1 cellular context compared by ENCODE assay signal in the genomic region with DNA sequence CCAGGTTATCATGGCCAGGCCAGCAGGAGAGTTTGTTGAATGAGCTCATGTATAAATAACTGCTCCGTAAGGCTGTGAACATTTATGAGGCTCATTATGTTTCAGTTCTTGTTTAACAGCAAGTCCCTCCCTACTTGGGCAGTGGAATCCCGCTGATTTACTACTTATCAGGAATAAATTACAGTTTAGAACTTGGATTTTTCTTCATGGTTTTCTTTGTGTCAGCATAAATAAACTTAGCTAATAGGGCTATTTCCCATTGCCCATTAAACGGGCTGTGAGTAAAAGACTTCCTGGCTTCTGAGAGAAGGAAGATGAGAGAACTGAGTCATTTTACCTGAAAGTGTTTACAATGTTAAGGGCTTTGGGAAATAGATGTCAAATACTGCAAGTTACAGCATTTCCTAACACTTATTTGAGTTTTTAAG.
A peak's percentile ranks its signal among the peaks of the same experiment; 100 is the strongest.
TF ChIP-seq lines count a peak whose summit lies in the region.

No MANE protein-coding gene starts in this region.

TF ChIP-seq in HEK293, 187 proteins besides CTCF, POLR2A, EP300 and RAD21 (continued from another document and continues in another):
- TF ChIP-seq, protein P1, sequence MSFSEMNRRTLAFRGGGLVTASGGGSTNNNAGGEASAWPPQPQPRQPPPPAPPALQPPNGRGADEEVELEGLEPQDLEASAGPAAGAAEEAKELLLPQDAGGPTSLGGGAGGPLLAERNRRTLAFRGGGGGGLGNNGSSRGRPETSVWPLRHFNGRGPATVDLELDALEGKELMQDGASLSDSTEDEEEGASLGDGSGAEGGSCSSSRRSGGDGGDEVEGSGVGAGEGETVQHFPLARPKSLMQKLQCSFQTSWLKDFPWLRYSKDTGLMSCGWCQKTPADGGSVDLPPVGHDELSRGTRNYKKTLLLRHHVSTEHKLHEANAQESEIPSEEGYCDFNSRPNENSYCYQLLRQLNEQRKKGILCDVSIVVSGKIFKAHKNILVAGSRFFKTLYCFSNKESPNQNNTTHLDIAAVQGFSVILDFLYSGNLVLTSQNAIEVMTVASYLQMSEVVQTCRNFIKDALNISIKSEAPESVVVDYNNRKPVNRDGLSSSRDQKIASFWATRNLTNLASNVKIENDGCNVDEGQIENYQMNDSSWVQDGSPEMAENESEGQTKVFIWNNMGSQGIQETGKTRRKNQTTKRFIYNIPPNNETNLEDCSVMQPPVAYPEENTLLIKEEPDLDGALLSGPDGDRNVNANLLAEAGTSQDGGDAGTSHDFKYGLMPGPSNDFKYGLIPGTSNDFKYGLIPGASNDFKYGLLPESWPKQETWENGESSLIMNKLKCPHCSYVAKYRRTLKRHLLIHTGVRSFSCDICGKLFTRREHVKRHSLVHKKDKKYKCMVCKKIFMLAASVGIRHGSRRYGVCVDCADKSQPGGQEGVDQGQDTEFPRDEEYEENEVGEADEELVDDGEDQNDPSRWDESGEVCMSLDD (tag by site-specific recombination; IDR thresholded peaks at IDR 0.05): no peak
- TF ChIP-seq ZNF239 (tag by site-specific recombination; IDR thresholded peaks at IDR 0.05) (no peak), ZNF555 (tag by site-specific recombination; conservative IDR thresholded peaks at IDR 0.05) (no peak), ZNF184 (tag by site-specific recombination; IDR thresholded peaks at IDR 0.05) (peak; percentile 50; the same call in 1 of the 2 replicates), GFI1B (tag by site-specific recombination; IDR thresholded peaks at IDR 0.05) (peak; percentile 94), ZNF660 (tag by site-specific recombination; IDR thresholded peaks at IDR 0.05) (0 out of 2 replicates have a peak, but pooled peaks have one; percentile 69), MEIS1 (CRISPR knock-in tag; IDR thresholded peaks at IDR 0.05; ENCODE audit: borderline replicate concordance) (peak; percentile 45; the same call in 1 of the 2 replicates), ZNF621 (tag by site-specific recombination; IDR thresholded peaks at IDR 0.05) (no peak), ZNF138 (tag by site-specific recombination; IDR thresholded peaks at IDR 0.05; ENCODE audit: borderline replicate concordance) (no peak), KLF10 (tag by site-specific recombination; IDR thresholded peaks at IDR 0.05) (peak; percentile 77), ZBTB17 (tag by site-specific recombination; IDR thresholded peaks at IDR 0.05) (no peak), GLIS2 (tag by site-specific recombination; IDR thresholded peaks at IDR 0.05) (no peak), GLI4 (tag by site-specific recombination; IDR thresholded peaks at IDR 0.05) (no peak), ZXDB (tag by site-specific recombination; IDR thresholded peaks at IDR 0.05) (peak; percentile 89), YY1 (tag by site-specific recombination; IDR thresholded peaks at IDR 0.05) (0 out of 2 replicates have a peak, but pooled peaks have one; percentile 24), FEZF1 (tag by site-specific recombination; IDR thresholded peaks at IDR 0.05) (peak; percentile 98), ZSCAN30 (tag by site-specific recombination; IDR thresholded peaks at IDR 0.05) (peak; percentile 89), ZNF510 (tag by site-specific recombination; IDR thresholded peaks at IDR 0.05; ENCODE audit: insufficient replicate concordance) (no peak)
- TF ChIP-seq, protein P2, sequence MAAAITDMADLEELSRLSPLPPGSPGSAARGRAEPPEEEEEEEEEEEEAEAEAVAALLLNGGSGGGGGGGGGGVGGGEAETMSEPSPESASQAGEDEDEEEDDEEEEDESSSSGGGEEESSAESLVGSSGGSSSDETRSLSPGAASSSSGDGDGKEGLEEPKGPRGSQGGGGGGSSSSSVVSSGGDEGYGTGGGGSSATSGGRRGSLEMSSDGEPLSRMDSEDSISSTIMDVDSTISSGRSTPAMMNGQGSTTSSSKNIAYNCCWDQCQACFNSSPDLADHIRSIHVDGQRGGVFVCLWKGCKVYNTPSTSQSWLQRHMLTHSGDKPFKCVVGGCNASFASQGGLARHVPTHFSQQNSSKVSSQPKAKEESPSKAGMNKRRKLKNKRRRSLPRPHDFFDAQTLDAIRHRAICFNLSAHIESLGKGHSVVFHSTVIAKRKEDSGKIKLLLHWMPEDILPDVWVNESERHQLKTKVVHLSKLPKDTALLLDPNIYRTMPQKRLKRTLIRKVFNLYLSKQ (tag by site-specific recombination; IDR thresholded peaks at IDR 0.05; ENCODE audit: borderline replicate concordance): no peak
- TF ChIP-seq, protein P3, sequence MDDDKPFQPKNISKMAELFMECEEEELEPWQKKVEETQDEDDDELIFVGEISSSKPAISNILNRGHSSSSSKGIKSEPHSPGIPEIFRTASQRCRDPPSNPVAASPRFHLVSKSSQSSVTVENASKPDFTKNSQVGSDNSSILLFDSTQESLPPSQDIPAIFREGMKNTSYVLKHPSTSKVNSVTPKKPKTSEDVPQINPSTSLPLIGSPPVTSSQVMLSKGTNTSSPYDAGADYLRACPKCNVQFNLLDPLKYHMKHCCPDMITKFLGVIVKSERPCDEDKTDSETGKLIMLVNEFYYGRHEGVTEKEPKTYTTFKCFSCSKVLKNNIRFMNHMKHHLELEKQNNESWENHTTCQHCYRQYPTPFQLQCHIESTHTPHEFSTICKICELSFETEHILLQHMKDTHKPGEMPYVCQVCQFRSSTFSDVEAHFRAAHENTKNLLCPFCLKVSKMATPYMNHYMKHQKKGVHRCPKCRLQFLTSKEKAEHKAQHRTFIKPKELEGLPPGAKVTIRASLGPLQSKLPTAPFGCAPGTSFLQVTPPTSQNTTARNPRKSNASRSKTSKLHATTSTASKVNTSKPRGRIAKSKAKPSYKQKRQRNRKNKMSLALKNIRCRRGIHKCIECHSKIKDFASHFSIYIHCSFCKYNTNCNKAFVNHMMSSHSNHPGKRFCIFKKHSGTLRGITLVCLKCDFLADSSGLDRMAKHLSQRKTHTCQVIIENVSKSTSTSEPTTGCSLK (tag by site-specific recombination; IDR thresholded peaks at IDR 0.05): no peak
- TF ChIP-seq, protein P4, sequence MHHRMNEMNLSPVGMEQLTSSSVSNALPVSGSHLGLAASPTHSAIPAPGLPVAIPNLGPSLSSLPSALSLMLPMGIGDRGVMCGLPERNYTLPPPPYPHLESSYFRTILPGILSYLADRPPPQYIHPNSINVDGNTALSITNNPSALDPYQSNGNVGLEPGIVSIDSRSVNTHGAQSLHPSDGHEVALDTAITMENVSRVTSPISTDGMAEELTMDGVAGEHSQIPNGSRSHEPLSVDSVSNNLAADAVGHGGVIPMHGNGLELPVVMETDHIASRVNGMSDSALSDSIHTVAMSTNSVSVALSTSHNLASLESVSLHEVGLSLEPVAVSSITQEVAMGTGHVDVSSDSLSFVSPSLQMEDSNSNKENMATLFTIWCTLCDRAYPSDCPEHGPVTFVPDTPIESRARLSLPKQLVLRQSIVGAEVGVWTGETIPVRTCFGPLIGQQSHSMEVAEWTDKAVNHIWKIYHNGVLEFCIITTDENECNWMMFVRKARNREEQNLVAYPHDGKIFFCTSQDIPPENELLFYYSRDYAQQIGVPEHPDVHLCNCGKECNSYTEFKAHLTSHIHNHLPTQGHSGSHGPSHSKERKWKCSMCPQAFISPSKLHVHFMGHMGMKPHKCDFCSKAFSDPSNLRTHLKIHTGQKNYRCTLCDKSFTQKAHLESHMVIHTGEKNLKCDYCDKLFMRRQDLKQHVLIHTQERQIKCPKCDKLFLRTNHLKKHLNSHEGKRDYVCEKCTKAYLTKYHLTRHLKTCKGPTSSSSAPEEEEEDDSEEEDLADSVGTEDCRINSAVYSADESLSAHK (tag by site-specific recombination; IDR thresholded peaks at IDR 0.05): peak; percentile 94
- TF ChIP-seq, protein P5, sequence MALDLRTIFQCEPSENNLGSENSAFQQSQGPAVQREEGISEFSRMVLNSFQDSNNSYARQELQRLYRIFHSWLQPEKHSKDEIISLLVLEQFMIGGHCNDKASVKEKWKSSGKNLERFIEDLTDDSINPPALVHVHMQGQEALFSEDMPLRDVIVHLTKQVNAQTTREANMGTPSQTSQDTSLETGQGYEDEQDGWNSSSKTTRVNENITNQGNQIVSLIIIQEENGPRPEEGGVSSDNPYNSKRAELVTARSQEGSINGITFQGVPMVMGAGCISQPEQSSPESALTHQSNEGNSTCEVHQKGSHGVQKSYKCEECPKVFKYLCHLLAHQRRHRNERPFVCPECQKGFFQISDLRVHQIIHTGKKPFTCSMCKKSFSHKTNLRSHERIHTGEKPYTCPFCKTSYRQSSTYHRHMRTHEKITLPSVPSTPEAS (tag by site-specific recombination; IDR thresholded peaks at IDR 0.05): no peak; the same call in 1 of the 2 replicates
- TF ChIP-seq, protein P6, sequence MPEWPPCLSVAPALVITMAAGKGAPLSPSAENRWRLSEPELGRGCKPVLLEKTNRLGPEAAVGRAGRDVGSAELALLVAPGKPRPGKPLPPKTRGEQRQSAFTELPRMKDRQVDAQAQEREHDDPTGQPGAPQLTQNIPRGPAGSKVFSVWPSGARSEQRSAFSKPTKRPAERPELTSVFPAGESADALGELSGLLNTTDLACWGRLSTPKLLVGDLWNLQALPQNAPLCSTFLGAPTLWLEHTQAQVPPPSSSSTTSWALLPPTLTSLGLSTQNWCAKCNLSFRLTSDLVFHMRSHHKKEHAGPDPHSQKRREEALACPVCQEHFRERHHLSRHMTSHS (tag by site-specific recombination; IDR thresholded peaks at IDR 0.05): peak; percentile 87
- TF ChIP-seq, protein P7, sequence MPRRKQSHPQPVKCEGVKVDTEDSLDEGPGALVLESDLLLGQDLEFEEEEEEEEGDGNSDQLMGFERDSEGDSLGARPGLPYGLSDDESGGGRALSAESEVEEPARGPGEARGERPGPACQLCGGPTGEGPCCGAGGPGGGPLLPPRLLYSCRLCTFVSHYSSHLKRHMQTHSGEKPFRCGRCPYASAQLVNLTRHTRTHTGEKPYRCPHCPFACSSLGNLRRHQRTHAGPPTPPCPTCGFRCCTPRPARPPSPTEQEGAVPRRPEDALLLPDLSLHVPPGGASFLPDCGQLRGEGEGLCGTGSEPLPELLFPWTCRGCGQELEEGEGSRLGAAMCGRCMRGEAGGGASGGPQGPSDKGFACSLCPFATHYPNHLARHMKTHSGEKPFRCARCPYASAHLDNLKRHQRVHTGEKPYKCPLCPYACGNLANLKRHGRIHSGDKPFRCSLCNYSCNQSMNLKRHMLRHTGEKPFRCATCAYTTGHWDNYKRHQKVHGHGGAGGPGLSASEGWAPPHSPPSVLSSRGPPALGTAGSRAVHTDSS (tag by site-specific recombination; IDR thresholded peaks at IDR 0.05): no peak
- TF ChIP-seq, protein P8, sequence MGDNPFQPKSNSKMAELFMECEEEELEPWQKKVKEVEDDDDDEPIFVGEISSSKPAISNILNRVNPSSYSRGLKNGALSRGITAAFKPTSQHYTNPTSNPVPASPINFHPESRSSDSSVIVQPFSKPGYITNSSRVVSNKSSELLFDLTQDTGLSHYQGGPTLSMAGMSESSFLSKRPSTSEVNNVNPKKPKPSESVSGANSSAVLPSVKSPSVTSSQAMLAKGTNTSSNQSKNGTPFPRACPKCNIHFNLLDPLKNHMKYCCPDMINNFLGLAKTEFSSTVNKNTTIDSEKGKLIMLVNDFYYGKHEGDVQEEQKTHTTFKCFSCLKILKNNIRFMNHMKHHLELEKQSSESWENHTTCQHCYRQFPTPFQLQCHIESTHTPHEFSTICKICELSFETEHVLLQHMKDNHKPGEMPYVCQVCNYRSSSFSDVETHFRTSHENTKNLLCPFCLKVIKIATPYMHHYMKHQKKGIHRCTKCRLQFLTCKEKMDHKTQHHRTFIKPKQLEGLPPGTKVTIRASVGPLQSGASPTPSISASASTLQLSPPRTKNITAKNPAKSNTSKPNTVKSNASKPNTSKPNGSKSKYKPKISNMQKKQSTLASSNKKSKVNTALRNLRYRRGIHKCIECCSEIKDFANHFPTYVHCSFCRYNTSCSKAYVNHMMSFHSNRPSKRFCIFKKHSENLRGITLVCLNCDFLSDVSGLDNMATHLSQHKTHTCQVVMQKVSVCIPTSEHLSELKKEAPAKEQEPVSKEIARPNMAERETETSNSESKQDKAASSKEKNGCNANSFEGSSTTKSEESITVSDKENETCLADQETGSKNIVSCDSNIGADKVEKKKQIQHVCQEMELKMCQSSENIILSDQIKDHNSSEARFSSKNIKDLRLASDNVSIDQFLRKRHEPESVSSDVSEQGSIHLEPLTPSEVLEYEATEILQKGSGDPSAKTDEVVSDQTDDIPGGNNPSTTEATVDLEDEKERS (tag by site-specific recombination; IDR thresholded peaks at IDR 0.05): no peak
- TF ChIP-seq, protein P9, sequence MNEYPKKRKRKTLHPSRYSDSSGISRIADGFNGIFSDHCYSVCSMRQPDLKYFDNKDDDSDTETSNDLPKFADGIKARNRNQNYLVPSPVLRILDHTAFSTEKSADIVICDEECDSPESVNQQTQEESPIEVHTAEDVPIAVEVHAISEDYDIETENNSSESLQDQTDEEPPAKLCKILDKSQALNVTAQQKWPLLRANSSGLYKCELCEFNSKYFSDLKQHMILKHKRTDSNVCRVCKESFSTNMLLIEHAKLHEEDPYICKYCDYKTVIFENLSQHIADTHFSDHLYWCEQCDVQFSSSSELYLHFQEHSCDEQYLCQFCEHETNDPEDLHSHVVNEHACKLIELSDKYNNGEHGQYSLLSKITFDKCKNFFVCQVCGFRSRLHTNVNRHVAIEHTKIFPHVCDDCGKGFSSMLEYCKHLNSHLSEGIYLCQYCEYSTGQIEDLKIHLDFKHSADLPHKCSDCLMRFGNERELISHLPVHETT (tag by site-specific recombination; IDR thresholded peaks at IDR 0.05): peak; percentile 86
- TF ChIP-seq, protein P10, sequence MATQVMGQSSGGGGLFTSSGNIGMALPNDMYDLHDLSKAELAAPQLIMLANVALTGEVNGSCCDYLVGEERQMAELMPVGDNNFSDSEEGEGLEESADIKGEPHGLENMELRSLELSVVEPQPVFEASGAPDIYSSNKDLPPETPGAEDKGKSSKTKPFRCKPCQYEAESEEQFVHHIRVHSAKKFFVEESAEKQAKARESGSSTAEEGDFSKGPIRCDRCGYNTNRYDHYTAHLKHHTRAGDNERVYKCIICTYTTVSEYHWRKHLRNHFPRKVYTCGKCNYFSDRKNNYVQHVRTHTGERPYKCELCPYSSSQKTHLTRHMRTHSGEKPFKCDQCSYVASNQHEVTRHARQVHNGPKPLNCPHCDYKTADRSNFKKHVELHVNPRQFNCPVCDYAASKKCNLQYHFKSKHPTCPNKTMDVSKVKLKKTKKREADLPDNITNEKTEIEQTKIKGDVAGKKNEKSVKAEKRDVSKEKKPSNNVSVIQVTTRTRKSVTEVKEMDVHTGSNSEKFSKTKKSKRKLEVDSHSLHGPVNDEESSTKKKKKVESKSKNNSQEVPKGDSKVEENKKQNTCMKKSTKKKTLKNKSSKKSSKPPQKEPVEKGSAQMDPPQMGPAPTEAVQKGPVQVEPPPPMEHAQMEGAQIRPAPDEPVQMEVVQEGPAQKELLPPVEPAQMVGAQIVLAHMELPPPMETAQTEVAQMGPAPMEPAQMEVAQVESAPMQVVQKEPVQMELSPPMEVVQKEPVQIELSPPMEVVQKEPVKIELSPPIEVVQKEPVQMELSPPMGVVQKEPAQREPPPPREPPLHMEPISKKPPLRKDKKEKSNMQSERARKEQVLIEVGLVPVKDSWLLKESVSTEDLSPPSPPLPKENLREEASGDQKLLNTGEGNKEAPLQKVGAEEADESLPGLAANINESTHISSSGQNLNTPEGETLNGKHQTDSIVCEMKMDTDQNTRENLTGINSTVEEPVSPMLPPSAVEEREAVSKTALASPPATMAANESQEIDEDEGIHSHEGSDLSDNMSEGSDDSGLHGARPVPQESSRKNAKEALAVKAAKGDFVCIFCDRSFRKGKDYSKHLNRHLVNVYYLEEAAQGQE (tag by site-specific recombination; IDR thresholded peaks at IDR 0.05): no peak
